27 cellular contexts compared by ENCODE assay signal in genomic region chr10:48446785-48447184, GRCh38.
DNase-seq lines count a peak whose midpoint lies in the region; ATAC-seq and TF ChIP-seq lines count a peak whose summit lies in the region.
"Had no signal": no experiment of that assay in that cellular context is flagged by ENCODE, and none has a peak within 500 bp of the region (broad histone marks: within the 10 kb centered on the region; RNA-seq: fewer than 3 reads in every experiment).

No MANE protein-coding gene starts in this region.

- H3K9me3 Mint-ChIP-seq in Caco-2 (ENCODE audit: unreplicated experiment): no peaks in the 10 kb centered on the region
- no peaks in the 10 kb centered on the region for H3K9me3 Mint-ChIP-seq in osteocyte (ENCODE audit: unreplicated experiment)
- no peaks in the 10 kb centered on the region for H3K9me3 Mint-ChIP-seq in H9
- H3K9me3 Mint-ChIP-seq: activated B cell treated with CpG ODN at 0.5 μM for 24 hours; activated CD4-positive, alpha-beta memory T cell treated with anti-CD3 and anti-CD28 coated beads, Interleukin-2, amount 10 ng/mL, durations not matched to agents 7 days and 5 days; activated naive CD4-positive, alpha-beta T cell treated with anti-CD3 and anti-CD28 coated beads, Interleukin-2, amount 50 U/mL, for 24 hours; activated T-cell treated with anti-CD3 and anti-CD28 coated beads, Interleukin-2, amount 50 U/mL, for 24 hours; stimulated activated memory B cell treated with anti-CD40 and anti-IgM and Interleukin-4, amounts not matched to agents 10 μg/mL and 1 μg/mL and 100 μg/mL, for 72 hours had no signal

- CTCF ChIA-PET in Caco-2 (lab: Charles Lee): interaction anchor here (2.9 kb wide), 1 partner anchor 8 kb away, joined by 24 read pairs; no protein-coding TSS in a partner anchor

- H2AFZ ChIP-seq in H9 (ENCODE audit: low read length): no peak overlapping the region

- H2BK120ac ChIP-seq in H9 (ENCODE audit: low read depth, low read length, poor library complexity, severe bottlenecking): no peak overlapping the region

- DNase-seq in activated CD4-positive, CD25-positive, alpha-beta regulatory T cell treated with anti-CD3 and anti-CD28 coated beads, Interleukin-2, amount 50 U/mL, for 72 hours: peak; percentile 15
- DNase-seq in activated CD4-positive, CD25-positive, alpha-beta regulatory T cell (lab: John Stamatoyannopoulos, UW): no peak
- no peak for DNase-seq in Caco-2
- peak; percentile 23 for DNase-seq in NB4 (ENCODE audit: low read depth)
- DNase-seq in osteocyte (ENCODE audit: extremely low spot score, unreplicated experiment): peak; percentile 75
- no peak for DNase-seq in H9
- DNase-seq in hypothalamus (lab: John Stamatoyannopoulos, UW): no peak
- DNase-seq: 8988T; activated B cell treated with CpG ODN at 0.5 μM for 24 hours; activated CD4-positive, alpha-beta memory T cell treated with anti-CD3 and anti-CD28 coated beads, Interleukin-2, amount 10 ng/mL, durations not matched to agents 7 days and 5 days; activated T-cell treated with anti-CD3 and anti-CD28 coated beads, Interleukin-2, amount 50 U/mL, for 24 hours; cerebellar nuclear complex; COR-L47; left ventricle myocardium superior; NCI-H1092; NCI-H2081; OCI-M1; Right ventricle myocardium superior; stimulated activated CD4-positive, alpha-beta T cell treated with anti-CD3 and anti-CD28 coated beads, Interleukin-2, amount 100 ng/mL, for 24 hours; T-helper 9 cell had no signal

- no peaks in the 10 kb centered on the region for H3K27me3 Mint-ChIP-seq in Caco-2 (ENCODE audit: insufficient read depth, unreplicated experiment)
- H3K27me3 Mint-ChIP-seq in osteocyte (ENCODE audit: unreplicated experiment): no peaks in the 10 kb centered on the region
- no peaks in the 10 kb centered on the region for H3K27me3 Mint-ChIP-seq in H9 (ENCODE audit: low read depth)
- H3K27me3 Mint-ChIP-seq: activated CD4-positive, alpha-beta memory T cell treated with anti-CD3 and anti-CD28 coated beads, Interleukin-2, amount 10 ng/mL, durations not matched to agents 7 days and 5 days; activated naive CD4-positive, alpha-beta T cell treated with anti-CD3 and anti-CD28 coated beads, Interleukin-2, amount 50 U/mL, for 24 hours had no signal

- H3K4me3 ChIP-seq in Caco-2 (ENCODE audit: low read depth, low read length) (no peak overlapping the region), NB4 (ENCODE audit: low read depth, low read length) (no peak overlapping the region)
- H3K4me3 ChIP-seq: prostate gland, skin epidermis, thoracic aorta had no signal

- H2BK15ac ChIP-seq in H9 (ENCODE audit: low read depth, low read length): no peak overlapping the region

- H3K4me1 ChIP-seq in Caco-2 (no peaks in the 10 kb centered on the region; the same call in 1 of the 2 replicates), H9 (ENCODE audit: insufficient read depth, low read length) (no peaks in the 10 kb centered on the region)
- H3K4me1 ChIP-seq: prostate gland had no signal

- H3K4ac ChIP-seq in H9 (ENCODE audit: low read depth, low read length): no peak overlapping the region

- H3K27ac Mint-ChIP-seq in Caco-2 (ENCODE audit: unreplicated experiment): peak overlapping the region; percentile 8
- H3K27ac Mint-ChIP-seq in osteocyte (ENCODE audit: unreplicated experiment): no peak overlapping the region
- H3K27ac Mint-ChIP-seq in H9: no peak overlapping the region
- H3K27ac Mint-ChIP-seq: activated B cell treated with CpG ODN at 0.5 μM for 24 hours; activated CD4-positive, alpha-beta memory T cell treated with anti-CD3 and anti-CD28 coated beads, Interleukin-2, amount 10 ng/mL, durations not matched to agents 7 days and 5 days; activated naive CD4-positive, alpha-beta T cell treated with anti-CD3 and anti-CD28 coated beads, Interleukin-2, amount 50 U/mL, for 24 hours; activated T-cell treated with anti-CD3 and anti-CD28 coated beads, Interleukin-2, amount 50 U/mL, for 24 hours; stimulated activated memory B cell treated with anti-CD40 and anti-IgM and Interleukin-4, amounts not matched to agents 10 μg/mL and 1 μg/mL and 100 μg/mL, for 72 hours had no signal

- H3K4me2 ChIP-seq in H9 (ENCODE audit: insufficient read depth, insufficient read length, low read length): no peak overlapping the region
- H3K4me2 ChIP-seq: KMS-11 had no signal

- no peak overlapping the region for H3K27ac ChIP-seq in H9 (ENCODE audit: insufficient read length, low read depth, low read length)
- H3K27ac ChIP-seq: KMS-11, prostate gland, skin epidermis, thoracic aorta had no signal

- no peak for ATAC-seq in esophagus mucosa
- ATAC-seq: left ventricle myocardium superior; stimulated activated memory B cell treated with anti-CD40 and anti-IgM and Interleukin-4, amounts not matched to agents 10 μg/mL and 1 μg/mL and 100 μg/mL, for 72 hours had no signal

- POLR2A ChIA-PET in Caco-2 (lab: Charles Lee): interaction anchor here (0.5 kb wide), 1 partner anchor 16 kb away, joined by 3 read pairs; no protein-coding TSS in a partner anchor

- H3K27me3 ChIP-seq in Caco-2 (replicated peaks; ENCODE audit: control insufficient read depth, insufficient read depth, low read length) (no peaks in the 10 kb centered on the region), H9 (ENCODE audit: insufficient read depth, low read length) (no peaks in the 10 kb centered on the region)

- no peak for TF ChIP-seq POLR2A in NB4 (IDR thresholded peaks at IDR 0.05; ENCODE audit: extremely low read depth, insufficient read length)

- H3K4me1 Mint-ChIP-seq in Caco-2 (ENCODE audit: low read depth, unreplicated experiment): peaks cover 16% of the 10 kb centered on the region
- peaks cover 17% of the 10 kb centered on the region for H3K4me1 Mint-ChIP-seq in osteocyte (ENCODE audit: unreplicated experiment)
- peaks cover 22 to 23% of the 10 kb centered on the region in 2 experiments for H3K4me1 Mint-ChIP-seq in H9
- H3K4me1 Mint-ChIP-seq: activated B cell treated with CpG ODN at 0.5 μM for 24 hours; activated CD4-positive, alpha-beta memory T cell treated with anti-CD3 and anti-CD28 coated beads, Interleukin-2, amount 10 ng/mL, durations not matched to agents 7 days and 5 days; activated naive CD4-positive, alpha-beta T cell treated with anti-CD3 and anti-CD28 coated beads, Interleukin-2, amount 50 U/mL, for 24 hours; stimulated activated memory B cell treated with anti-CD40 and anti-IgM and Interleukin-4, amounts not matched to agents 10 μg/mL and 1 μg/mL and 100 μg/mL, for 72 hours had no signal

- H2BK20ac ChIP-seq in H9 (ENCODE audit: low read depth, low read length, poor library complexity, severe bottlenecking): no peak overlapping the region

- no peaks in the 10 kb centered on the region for H3K23me2 ChIP-seq in H9 (ENCODE audit: insufficient read length, low read depth, low read length, poor library complexity, severe bottlenecking)

- TF ChIP-seq CTCF in Caco-2 (IDR thresholded peaks at IDR 0.05; ENCODE audit: insufficient read depth in 1 of 2, low read depth in 1 of 2, low read length in 1 of 2, severe bottlenecking in 1 of 2, unreplicated experiment in 1 of 2) (no peak), NB4 (IDR thresholded peaks at IDR 0.05; ENCODE audit: low read depth, low read length) (no peak), osteocyte (IDR thresholded peaks at IDR 0.05) (no peak), H9 (conservative IDR thresholded peaks at IDR 0.05) (no peak)

- H3K14ac ChIP-seq in H9 (ENCODE audit: insufficient read depth, low read length): no peak overlapping the region

- no peak overlapping the region for H4K8ac ChIP-seq in H9 (replicated peaks; ENCODE audit: insufficient read length, low read depth, low read length)

- H3K79me2 ChIP-seq in H9 (ENCODE audit: insufficient read depth, low read length): no peaks in the 10 kb centered on the region

- H3K23ac ChIP-seq in H9 (ENCODE audit: insufficient read length, low read depth, low read length): no peak overlapping the region

- WGBS in H9 (ENCODE audit: extremely low coverage, insufficient read length, low lambda C conversion rate): no CpG with 5 or more reads among the region's 7 CpGs

- BruUV-seq in Caco-2 (replicated peaks; lab: Mats Ljungman, UMichigan): no TSS peak

- H4K91ac ChIP-seq in H9 (ENCODE audit: insufficient read length, low read depth, low read length): no peak overlapping the region

- H4K20me1 ChIP-seq in H9 (ENCODE audit: control insufficient read depth, insufficient read depth, insufficient read length): no peaks in the 10 kb centered on the region

- H3K4me3 Mint-ChIP-seq in Caco-2 (ENCODE audit: unreplicated experiment) (no peak overlapping the region), osteocyte (ENCODE audit: unreplicated experiment) (no peak overlapping the region), H9 (no peak overlapping the region)
- H3K4me3 Mint-ChIP-seq: activated B cell treated with CpG ODN at 0.5 μM for 24 hours; activated CD4-positive, alpha-beta memory T cell treated with anti-CD3 and anti-CD28 coated beads, Interleukin-2, amount 10 ng/mL, durations not matched to agents 7 days and 5 days; activated naive CD4-positive, alpha-beta T cell treated with anti-CD3 and anti-CD28 coated beads, Interleukin-2, amount 50 U/mL, for 24 hours; activated T-cell treated with anti-CD3 and anti-CD28 coated beads, Interleukin-2, amount 50 U/mL, for 24 hours; stimulated activated memory B cell treated with anti-CD40 and anti-IgM and Interleukin-4, amounts not matched to agents 10 μg/mL and 1 μg/mL and 100 μg/mL, for 72 hours had no signal

- H3K36me3 Mint-ChIP-seq in Caco-2 (ENCODE audit: insufficient read depth, unreplicated experiment) (peaks cover 12% of the 10 kb centered on the region), osteocyte (ENCODE audit: unreplicated experiment) (no peaks in the 10 kb centered on the region), H9 (ENCODE audit: insufficient read depth in 1 of 3, low read depth in 3 of 3) (peaks cover 2 to 7% (median 2%) of the 10 kb centered on the region in 3 experiments; a peak in 5 of 7 replicates)
- H3K36me3 Mint-ChIP-seq: activated naive CD4-positive, alpha-beta T cell treated with anti-CD3 and anti-CD28 coated beads, Interleukin-2, amount 50 U/mL, for 24 hours; stimulated activated memory B cell treated with anti-CD40 and anti-IgM and Interleukin-4, amounts not matched to agents 10 μg/mL and 1 μg/mL and 100 μg/mL, for 72 hours had no signal

- H3K9me3 ChIP-seq in Caco-2: no peaks in the 10 kb centered on the region
- H3K9me3 ChIP-seq in H9 (ENCODE audit: control insufficient read depth, low read depth, low read length): no peaks in the 10 kb centered on the region
- H3K9me3 ChIP-seq: prostate gland, thoracic aorta had no signal

- H4K5ac ChIP-seq in H9 (ENCODE audit: insufficient read length, low read depth, low read length): no peak overlapping the region

- H3K9ac ChIP-seq in H9 (ENCODE audit: extremely low read depth, insufficient read length, low read length): no peak overlapping the region
- H3K9ac ChIP-seq: KMS-11 had no signal

- intact Hi-C loops in Caco-2 (cut with micrococcal nuclease; ENCODE audit: unreplicated experiment): no loop called here

- H2AK5ac ChIP-seq in H9 (ENCODE audit: insufficient read length, low read length): no peak overlapping the region

- H3T11ph ChIP-seq in H9 (ENCODE audit: low read length): no peak overlapping the region

- H2BK5ac ChIP-seq in H9 (ENCODE audit: insufficient read length, low read length): no peak overlapping the region

- H3K18ac ChIP-seq in H9 (ENCODE audit: insufficient read length, low read depth, low read length): no peak overlapping the region

- H3K36me3 ChIP-seq in Caco-2 (ENCODE audit: control insufficient read depth, insufficient read depth, low read length): peaks cover 1% of the 10 kb centered on the region; the same call in 1 of the 2 replicates
- H3K36me3 ChIP-seq: prostate gland, thoracic aorta had no signal

- H3K79me1 ChIP-seq in H9 (ENCODE audit: insufficient read depth, low read depth, low read length, poor library complexity, severe bottlenecking): no peaks in the 10 kb centered on the region

- H3K56ac ChIP-seq in H9 (ENCODE audit: insufficient read length, low read depth, low read length): no peak overlapping the region

- no peak overlapping the region for H2BK12ac ChIP-seq in H9 (ENCODE audit: insufficient read length, low read depth, low read length)

Comparison
In these comparisons a context has a peak if more than half of its experiments do, and no peak if none do; other contexts are left out.
1. DNase-seq: peak in activated CD4-positive, CD25-positive, alpha-beta regulatory T cell treated with anti-CD3 and anti-CD28 coated beads, Interleukin-2, amount 50 U/mL, for 72 hours (single experiment), NB4 (single experiment) and osteocyte (single experiment); none in activated CD4-positive, CD25-positive, alpha-beta regulatory T cell (0 of 4), Caco-2 (0 of 2), H9 (single experiment) and hypothalamus (0 of 51).